In the genomic region with DNA sequence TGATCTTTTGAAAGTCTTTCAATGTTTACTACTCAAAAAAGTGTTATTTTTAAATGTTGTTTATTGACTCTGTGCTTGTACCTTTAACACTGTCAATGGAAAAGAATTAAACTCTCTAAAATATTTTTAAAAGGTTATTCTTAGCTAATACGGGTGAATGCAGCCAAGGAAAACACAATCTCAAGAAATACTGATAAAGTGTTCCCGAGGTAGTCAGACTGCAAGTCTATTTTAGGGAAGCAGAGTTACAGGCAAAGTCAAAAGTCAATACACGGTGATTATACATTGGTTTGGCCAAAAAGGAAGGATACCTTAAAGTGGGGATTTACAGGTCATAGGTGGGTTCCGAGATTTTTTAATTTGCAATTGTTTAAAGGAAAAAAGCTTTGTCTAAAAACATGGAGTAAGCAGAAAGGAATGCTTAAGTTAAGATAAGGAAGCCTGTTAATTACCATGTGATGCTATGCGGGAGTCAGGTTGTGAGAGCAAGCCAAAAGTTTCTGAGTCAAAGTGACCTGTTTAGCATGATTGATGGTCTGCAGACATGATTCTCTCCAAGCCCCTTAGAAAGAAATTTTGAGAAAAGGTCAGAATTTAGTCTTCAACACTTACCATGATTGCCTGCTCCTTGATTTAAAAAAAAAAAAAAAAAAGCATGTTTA, we compare ENCODE assay signal across 20 cellular contexts.
DNase-seq lines count a peak whose midpoint lies in the region; ATAC-seq and TF ChIP-seq lines count a peak whose summit lies in the region.
"Had no signal": no experiment of that assay in that cellular context is flagged by ENCODE, and none has a peak within 500 bp of the region (broad histone marks: within the 10 kb centered on the region; RNA-seq: fewer than 3 reads in every experiment).

No MANE protein-coding gene starts in this region.

- H3K27ac ChIP-seq in endodermal cell (ENCODE audit: low read depth, low read length) = no peak overlapping the region
- H3K27ac ChIP-seq in thoracic aorta = peak overlapping the region; percentile 47 to 52
- H3K27ac ChIP-seq: sigmoid colon had no signal

- no peak overlapping the region for H3K4me3 Mint-ChIP-seq in endodermal cell
- H3K4me3 Mint-ChIP-seq in activated T-cell treated with anti-CD3 and anti-CD28 coated beads, Interleukin-2, amount 50 U/mL, for 72 hours = no peak overlapping the region
- H3K4me3 Mint-ChIP-seq in Calu3 (ENCODE audit: low read depth, unreplicated experiment) = no peak overlapping the region
- H3K4me3 Mint-ChIP-seq: dendritic cell treated with granulocyte-macrophage colony-stimulating factor and Interleukin-4, amounts not matched to agents 40 ng/mL and 50 ng/mL, for 4 days; type B pancreatic cell had no signal

- ATAC-seq in thoracic aorta (ENCODE audit: insufficient number of reproducible peaks, low FRiP score, low read depth) (no peak), esophagus mucosa (no peak)
- no peak for ATAC-seq in activated T-cell treated with anti-CD3 and anti-CD28 coated beads, Interleukin-2, amount 50 U/mL, for 72 hours (replicated peaks in 1 of 2)

- H3K27me3 ChIP-seq in endodermal cell (ENCODE audit: control insufficient read depth, insufficient read depth, low read length, poor library complexity, severe bottlenecking) (no peaks in the 10 kb centered on the region), thoracic aorta (replicated peaks; ENCODE audit: insufficient read depth) (no peaks in the 10 kb centered on the region)
- H3K27me3 ChIP-seq: sigmoid colon had no signal

- H3K36me3 ChIP-seq in endodermal cell (ENCODE audit: control insufficient read depth, insufficient read depth, low read length) (no peaks in the 10 kb centered on the region), thoracic aorta (no peaks in the 10 kb centered on the region)
- H3K36me3 ChIP-seq: sigmoid colon had no signal

- intact Hi-C loops in Calu3 (cut with micrococcal nuclease; ENCODE audit: unreplicated experiment) = no loop called here

- H3K4me3 ChIP-seq in endodermal cell (ENCODE audit: low read length) (no peak overlapping the region), thoracic aorta (peak overlapping the region; percentile 23)
- H3K4me3 ChIP-seq: sigmoid colon had no signal

- H3K9me3 Mint-ChIP-seq in endodermal cell = peaks cover 13% of the 10 kb centered on the region
- peaks cover 1 to 2% of the 10 kb centered on the region in 2 donors for H3K9me3 Mint-ChIP-seq in activated T-cell treated with anti-CD3 and anti-CD28 coated beads, Interleukin-2, amount 50 U/mL, for 72 hours
- H3K9me3 Mint-ChIP-seq in Calu3 (ENCODE audit: low read depth, unreplicated experiment) = peaks cover 6% of the 10 kb centered on the region
- H3K9me3 Mint-ChIP-seq: dendritic cell treated with granulocyte-macrophage colony-stimulating factor and Interleukin-4, amounts not matched to agents 40 ng/mL and 50 ng/mL, for 4 days; type B pancreatic cell had no signal

- peaks cover 9% of the 10 kb centered on the region for H3K4me1 Mint-ChIP-seq in endodermal cell
- H3K4me1 Mint-ChIP-seq in activated T-cell treated with anti-CD3 and anti-CD28 coated beads, Interleukin-2, amount 50 U/mL, for 72 hours (ENCODE audit: low read depth) = no peaks in the 10 kb centered on the region
- H3K4me1 Mint-ChIP-seq in Calu3 (ENCODE audit: low read depth, unreplicated experiment) = no peaks in the 10 kb centered on the region

- TF ChIP-seq CTCF in endodermal cell (conservative IDR thresholded peaks at IDR 0.05) (no peak), thoracic aorta (IDR thresholded peaks at IDR 0.05) (no peak), Calu3 (IDR thresholded peaks at IDR 0.05; ENCODE audit: unreplicated experiment) (no peak)

- no TSS peak for BruUV-seq in Calu3 (replicated peaks; lab: Mats Ljungman, UMichigan)

- H3K4me1 ChIP-seq in endodermal cell (ENCODE audit: control insufficient read depth, insufficient read depth, low read length) (no peaks in the 10 kb centered on the region), thoracic aorta (ENCODE audit: control insufficient read depth in 1 of 2, low read depth in 2 of 2) (peaks cover 0 to 22% of the 10 kb centered on the region in 2 donors)
- H3K4me1 ChIP-seq: sigmoid colon had no signal

- peak overlapping the region; percentile 98 for H3K27ac Mint-ChIP-seq in endodermal cell
- no peak overlapping the region for H3K27ac Mint-ChIP-seq in activated T-cell treated with anti-CD3 and anti-CD28 coated beads, Interleukin-2, amount 50 U/mL, for 72 hours
- H3K27ac Mint-ChIP-seq in Calu3 (ENCODE audit: unreplicated experiment) = no peak overlapping the region
- H3K27ac Mint-ChIP-seq: dendritic cell treated with granulocyte-macrophage colony-stimulating factor and Interleukin-4, amounts not matched to agents 40 ng/mL and 50 ng/mL, for 4 days; type B pancreatic cell had no signal

- no peaks in the 10 kb centered on the region for H3K27me3 Mint-ChIP-seq in endodermal cell (ENCODE audit: insufficient read depth)
- H3K27me3 Mint-ChIP-seq in activated T-cell treated with anti-CD3 and anti-CD28 coated beads, Interleukin-2, amount 50 U/mL, for 72 hours (ENCODE audit: low read depth) = peaks cover 8% of the 10 kb centered on the region
- no peaks in the 10 kb centered on the region for H3K27me3 Mint-ChIP-seq in Calu3 (ENCODE audit: unreplicated experiment)
- H3K27me3 Mint-ChIP-seq: dendritic cell treated with granulocyte-macrophage colony-stimulating factor and Interleukin-4, amounts not matched to agents 40 ng/mL and 50 ng/mL, for 4 days; type B pancreatic cell had no signal

- H3K9me3 ChIP-seq in endodermal cell (ENCODE audit: control insufficient read depth, low read length) (no peaks in the 10 kb centered on the region), thoracic aorta (no peaks in the 10 kb centered on the region)
- H3K9me3 ChIP-seq: sigmoid colon had no signal

- CTCF ChIA-PET in Calu3 (lab: Charles Lee) = no interaction called here

- WGBS in endodermal cell (ENCODE audit: insufficient coverage in 1 of 2, insufficient read length in 1 of 2), 2 experiments = 39 to 46% methylated on average over 2 to 5 of the region's 5 CpGs

- peak; percentile 1 for DNase-seq in RKO (ENCODE audit: low spot score)
- no peak for DNase-seq in endodermal cell
- peak; percentile 62 for DNase-seq in islet precursor cell
- DNase-seq in thoracic aorta (ENCODE audit: low spot score) = no peak
- DNase-seq in activated T-cell treated with anti-CD3 and anti-CD28 coated beads, Interleukin-2, amount 50 U/mL, for 72 hours = no peak
- no peak for DNase-seq in NCI-H2196 treated with DMSO at 0.1 percent for 48 hours (lab: John Stamatoyannopoulos, UW; ENCODE audit: unreplicated experiment)
- no peak for DNase-seq in Calu3
- DNase-seq: activated CD4-positive, alpha-beta T cell treated with anti-CD3 and anti-CD28 coated beads, Interleukin-2, amount 50 U/mL, for 1 hour; activated CD8-positive, alpha-beta memory T cell treated with anti-CD3 and anti-CD28 coated beads, Interleukin-2, amount 50 U/mL, for 4 hours; EL; Kasumi-1; NCI-H1092 treated with DMSO at 0.1 percent for 48 hours; NCI-H524; occipital lobe; SHP77; sigmoid colon; stimulated activated naive CD4-positive, alpha-beta T cell had no signal

- H3K9ac ChIP-seq in endodermal cell (ENCODE audit: extremely low read depth, low read length, poor library complexity, severe bottlenecking) = peak overlapping the region; percentile 55

- H3K36me3 Mint-ChIP-seq in endodermal cell (ENCODE audit: low read depth) = peaks cover 4% of the 10 kb centered on the region
- no peaks in the 10 kb centered on the region for H3K36me3 Mint-ChIP-seq in activated T-cell treated with anti-CD3 and anti-CD28 coated beads, Interleukin-2, amount 50 U/mL, for 72 hours (ENCODE audit: insufficient read depth in 2 of 2)
- H3K36me3 Mint-ChIP-seq in Calu3 (ENCODE audit: insufficient read depth, unreplicated experiment) = no peaks in the 10 kb centered on the region
- H3K36me3 Mint-ChIP-seq: type B pancreatic cell had no signal

Comparison
In these comparisons a context has a peak if more than half of its experiments do, and no peak if none do; other contexts are left out.
1. DNase-seq: peak in RKO (single experiment) and islet precursor cell (single experiment); none in endodermal cell (single experiment), thoracic aorta (single experiment), activated T-cell treated with anti-CD3 and anti-CD28 coated beads, Interleukin-2, amount 50 U/mL, for 72 hours (0 of 2), NCI-H2196 treated with DMSO at 0.1 percent for 48 hours (single experiment) and Calu3 (single experiment).